17 cellular contexts compared by ENCODE assay signal in genomic region chr3:37766797-37767776, GRCh38.
DNase-seq lines count a peak whose midpoint lies in the region; ATAC-seq, FAIRE-seq and TF ChIP-seq lines count a peak whose summit lies in the region.
"Had no signal": no experiment of that assay in that cellular context is flagged by ENCODE, and none has a peak within 500 bp of the region (broad histone marks: within the 10 kb centered on the region; RNA-seq: fewer than 3 reads in every experiment).

No MANE protein-coding gene starts in this region.

- FAIRE-seq in K562 (lab: Jason Lieb, UNC), result no peak
- FAIRE-seq: keratinocyte had no signal

- peak overlapping the region; percentile 54 to 97 (median 92) for H3K27ac ChIP-seq in heart left ventricle
- no peak overlapping the region for H3K27ac ChIP-seq in K562 (ENCODE audit: extremely low read depth, low read depth, low read length)
- H3K27ac ChIP-seq in aorta (ENCODE audit: low read depth in 1 of 2, low read length in 2 of 2), result peak overlapping the region; percentile 34 to 38

- peaks cover 81% of the 10 kb centered on the region for H3K4me1 Mint-ChIP-seq in mesothelial cell of epicardium
- H3K4me1 Mint-ChIP-seq: stimulated activated effector memory CD8-positive, alpha-beta T cell treated with anti-CD3 and anti-CD28 coated beads, Interleukin-12 subunit alpha, Interleukin-12 subunit beta, amount 100 ng/mL, for 72 hours had no signal

- TF ChIP-seq EP300 in K562 (IDR thresholded peaks at IDR 0.05; ENCODE audit: low read length), result no peak

- no peaks in the 10 kb centered on the region for H3K36me3 Mint-ChIP-seq in mesothelial cell of epicardium
- H3K36me3 Mint-ChIP-seq: stimulated activated effector memory CD8-positive, alpha-beta T cell treated with anti-CD3 and anti-CD28 coated beads, Interleukin-12 subunit alpha, Interleukin-12 subunit beta, amount 100 ng/mL, for 72 hours had no signal

- no peak for TF ChIP-seq POLR2A in heart left ventricle (IDR thresholded peaks at IDR 0.05)
- no peak for TF ChIP-seq POLR2A in K562 (conservative IDR thresholded peaks at IDR 0.05)

- CTCF ChIA-PET in K562 (lab: Yijun Ruan, JAX; ENCODE audit: low intra/inter-chr PET ratio), result interaction anchor here (0.5 kb wide), 1 partner anchor 17 kb away, joined by 3 read pairs; no protein-coding TSS in a partner anchor

- H3K4me2 ChIP-seq in K562 (ENCODE audit: insufficient read depth, low read length), result no peak overlapping the region

- H3K9me3 ChIP-seq in heart left ventricle (no peaks in the 10 kb centered on the region), K562 (replicated peaks; ENCODE audit: control insufficient read depth, insufficient read depth, low read depth, low read length) (no peaks in the 10 kb centered on the region), aorta (ENCODE audit: control insufficient read depth, low read length) (no peaks in the 10 kb centered on the region)
- H3K9me3 ChIP-seq: sigmoid colon had no signal

- no peaks in the 10 kb centered on the region for H3K9me3 Mint-ChIP-seq in mesothelial cell of epicardium
- H3K9me3 Mint-ChIP-seq: activated CD4-positive, alpha-beta T cell treated with anti-CD3 and anti-CD28 coated beads, Interleukin-2, amount 10 ng/mL, durations not matched to agents 24 days and 14 days; activated T-cell treated with anti-CD3 and anti-CD28 coated beads, Interleukin-2, amount 50 U/mL, for 4 hours; stimulated activated effector memory CD8-positive, alpha-beta T cell treated with anti-CD3 and anti-CD28 coated beads, Interleukin-12 subunit alpha, Interleukin-12 subunit beta, amount 100 ng/mL, for 72 hours had no signal

- no peak overlapping the region for H2AFZ ChIP-seq in K562 (ENCODE audit: low read depth, low read length)

- 31 to 48% (median 34%) methylated on average over 8 to 9 of the region's 9 CpGs for WGBS in heart left ventricle, 4 donors
- WGBS in K562 (ENCODE audit: insufficient coverage, low coverage, missing lambda C conversion rate), result 9% methylated on average over 9 of the region's 9 CpGs
- 63 to 67% methylated on average over 9 of the region's 9 CpGs for WGBS in aorta, 2 donors

- POLR2A ChIA-PET in K562 (lab: Yijun Ruan, JAX), result no interaction called here

- TF ChIP-seq CTCF in heart left ventricle (IDR thresholded peaks at IDR 0.05) (no peak), K562 (IDR thresholded peaks at IDR 0.05 in 2 of 3, conservative IDR thresholded peaks at IDR 0.05 in 1 of 3; ENCODE audit: insufficient read depth in 2 of 3, low read depth in 1 of 3, low read length in 3 of 3) (no peak), mesothelial cell of epicardium (IDR thresholded peaks at IDR 0.05; ENCODE audit: unreplicated experiment) (no peak)

- H3K4me1 ChIP-seq in heart left ventricle (peaks cover 13 to 100% (median 80%) of the 10 kb centered on the region in 12 donors), K562 (replicated peaks in 1 of 2; ENCODE audit: control insufficient read depth in 2 of 2, insufficient read depth in 2 of 2, low read length in 2 of 2) (peaks cover 17 to 35% of the 10 kb centered on the region in 2 experiments; a peak in 3 of 5 replicates), aorta (ENCODE audit: control insufficient read depth in 1 of 2, insufficient read depth in 2 of 2, low read length in 2 of 2) (peaks cover 0 to 11% of the 10 kb centered on the region in 2 donors)

- H3K27me3 ChIP-seq in heart left ventricle (no peaks in the 10 kb centered on the region), K562 (ENCODE audit: control insufficient read depth in 2 of 2, insufficient read depth in 2 of 2, low read length in 2 of 2) (peaks cover 8 to 24% of the 10 kb centered on the region in 2 experiments), aorta (ENCODE audit: control insufficient read depth in 1 of 2, insufficient read depth in 2 of 2, low read length in 1 of 2) (no peaks in the 10 kb centered on the region)
- H3K27me3 ChIP-seq: sigmoid colon had no signal

- no peak overlapping the region for H3K4me3 ChIP-seq in heart left ventricle
- H3K4me3 ChIP-seq in K562, result no peak overlapping the region
- no peak overlapping the region for H3K4me3 ChIP-seq in aorta (ENCODE audit: low read length in 2 of 2)
- H3K4me3 ChIP-seq: sigmoid colon had no signal

- H4K20me1 ChIP-seq in K562 (replicated peaks; ENCODE audit: control insufficient read depth, insufficient read depth, low read length), result peaks cover 30% of the 10 kb centered on the region

- intact Hi-C loops in heart left ventricle (cut with DNase I), result no loop called here
- intact Hi-C loops in left ventricle myocardium superior (cut with micrococcal nuclease), result no loop called here
- intact Hi-C loops in K562 (cut with micrococcal nuclease), result no loop called here
- intact Hi-C loops in aorta (cut with DNase I), result loop anchor here in 1 of 2 donors (10.0 kb wide), 1 partner anchor 62 kb away; no protein-coding TSS in a partner anchor

- H3K79me2 ChIP-seq in K562 (ENCODE audit: control insufficient read depth, insufficient read depth, low read length), result no peaks in the 10 kb centered on the region

- no TSS peak for BruUV-seq in K562 (replicated peaks; lab: Mats Ljungman, UMichigan)

- peak overlapping the region; percentile 68 for H3K27ac Mint-ChIP-seq in mesothelial cell of epicardium
- H3K27ac Mint-ChIP-seq: activated CD4-positive, alpha-beta T cell treated with anti-CD3 and anti-CD28 coated beads, Interleukin-2, amount 10 ng/mL, durations not matched to agents 24 days and 14 days; naive thymus-derived CD4-positive, alpha-beta T cell; stimulated activated effector memory CD8-positive, alpha-beta T cell treated with anti-CD3 and anti-CD28 coated beads, Interleukin-12 subunit alpha, Interleukin-12 subunit beta, amount 100 ng/mL, for 72 hours had no signal

- no peak overlapping the region for H3K9ac ChIP-seq in K562 (ENCODE audit: insufficient read depth in 1 of 2, low read depth in 2 of 2, low read length in 2 of 2)

- no peak overlapping the region for H3K4me3 Mint-ChIP-seq in mesothelial cell of epicardium
- H3K4me3 Mint-ChIP-seq: activated CD4-positive, alpha-beta T cell treated with anti-CD3 and anti-CD28 coated beads, Interleukin-2, amount 10 ng/mL, durations not matched to agents 24 days and 14 days; activated T-cell treated with anti-CD3 and anti-CD28 coated beads, Interleukin-2, amount 50 U/mL, for 4 hours; naive thymus-derived CD4-positive, alpha-beta T cell; stimulated activated effector memory CD8-positive, alpha-beta T cell treated with anti-CD3 and anti-CD28 coated beads, Interleukin-12 subunit alpha, Interleukin-12 subunit beta, amount 100 ng/mL, for 72 hours had no signal

- no peak for TF ChIP-seq RAD21 in K562 (CRISPR knock-in tag; conservative IDR thresholded peaks at IDR 0.05 in 1 of 2, IDR thresholded peaks at IDR 0.05 in 1 of 2)

- in situ Hi-C loops in K562 (cut with MboI), result no loop called here
- in situ Hi-C loops in ACHN (cut with HindIII; ENCODE audit: low pct_ligation_motif_present, low pct_unique_long_range_greater_than_20kb, low sequenced_read_pairs), result no loop called here

- H3K36me3 ChIP-seq in heart left ventricle (peaks cover 0 to under 1% (median 0%) of the 10 kb centered on the region in 9 donors), K562 (ENCODE audit: control insufficient read depth, insufficient read depth, low read length) (no peaks in the 10 kb centered on the region), aorta (ENCODE audit: control insufficient read depth in 1 of 2, insufficient read depth in 2 of 2, low read length in 1 of 2) (no peaks in the 10 kb centered on the region)
- H3K36me3 ChIP-seq: sigmoid colon had no signal

- ATAC-seq in heart left ventricle, result no peak
- no peak for ATAC-seq in left ventricle myocardium superior
- ATAC-seq in K562, result no peak
- ATAC-seq in aorta (ENCODE audit: low FRiP score), result no peak
- ATAC-seq: activated T-cell treated with anti-CD3 and anti-CD28 coated beads, Interleukin-2, amount 50 U/mL, for 4 hours; naive thymus-derived CD4-positive, alpha-beta T cell; stimulated activated effector memory CD8-positive, alpha-beta T cell treated with anti-CD3 and anti-CD28 coated beads, Interleukin-12 subunit alpha, Interleukin-12 subunit beta, amount 100 ng/mL, for 72 hours had no signal

- H3K27me3 Mint-ChIP-seq in mesothelial cell of epicardium (ENCODE audit: low read depth), result no peaks in the 10 kb centered on the region

- DNase-seq in heart left ventricle (no peak), left ventricle myocardium superior (no peak), K562 (ENCODE audit: extremely low read depth in 1 of 4, low spot score in 3 of 4) (no peak), mesothelial cell of epicardium (ENCODE audit: low spot score in 2 of 2, unreplicated experiment in 2 of 2) (no peak), aorta (no peak), midbrain (lab: John Stamatoyannopoulos, UW) (no peak), MV-4-11 (lab: John Stamatoyannopoulos, UW) (no peak), ACHN (no peak)
- DNase-seq: activated CD4-positive, alpha-beta T cell treated with anti-CD3 and anti-CD28 coated beads, Interleukin-2, amount 10 ng/mL, durations not matched to agents 24 days and 14 days; activated T-cell treated with anti-CD3 and anti-CD28 coated beads, Interleukin-2, amount 50 U/mL, for 4 hours; HCEC 1CT; naive thymus-derived CD4-positive, alpha-beta T cell; NCI-H1694 treated with DMSO at 0.1 percent for 48 hours; SHP77 treated with DMSO at 0.1 percent for 48 hours; sigmoid colon had no signal

- no peaks in the 10 kb centered on the region for H3K9me1 ChIP-seq in K562 (ENCODE audit: control insufficient read depth, insufficient read depth, low read length)
